ENCODE assay signal across 9 cellular contexts in genomic region chr7:45888185-45888992, GRCh38. TPM values are rescaled to one million over a fixed set of nuclear protein-coding genes. Genes with fewer than 3 reads are reported as not detected.
DNase-seq lines count a peak whose midpoint lies in the region; ATAC-seq and TF ChIP-seq lines count a peak whose summit lies in the region.
"Had no signal": no experiment of that assay in that cellular context is flagged by ENCODE, and none has a peak within 500 bp of the region (broad histone marks: within the 10 kb centered on the region; RNA-seq: fewer than 3 reads in every experiment).

IGFBP1 (plus strand) TSS chr7:45888488; CDS start chr7:45888653, 165 bp downstream.

- H2AFZ ChIP-seq in GM23248 = peak within 1 kb of the TSS; percentile 67

- no peaks in the 10 kb centered on the region for H3K9me2 ChIP-seq in GM23248 (ENCODE audit: insufficient read depth)

- H3K4me1 ChIP-seq in GM23248 (ENCODE audit: insufficient read depth) (peaks cover 9% of the 10 kb centered on the region; the same call in 1 of the 2 replicates), heart left ventricle (peaks cover 0 to 11% (median 5%) of the 10 kb centered on the region in 12 donors)

- peak in 3 of 4 donors; percentile 43 to 55 (median 54) for ATAC-seq in heart left ventricle
- no peak for ATAC-seq in HG02870 (IDR thresholded peaks at IDR 0.05; ENCODE audit: unreplicated experiment)
- no peak for ATAC-seq in GM21360 (IDR thresholded peaks at IDR 0.05; ENCODE audit: unreplicated experiment)

- peak; percentile 70 for DNase-seq in GM23248
- peak; percentile 26 for DNase-seq in WERI-Rb-1
- DNase-seq in heart left ventricle = peak in 1 of 5 donors; percentile 68
- peak; percentile 78 for DNase-seq in renal cortical epithelial cell (ENCODE audit: low read depth)
- DNase-seq in DMS153 (lab: John Stamatoyannopoulos, UW) = no peak
- DNase-seq in erythroblast (lab: John Stamatoyannopoulos, UW) = no peak

- H3K79me2 ChIP-seq in GM23248 (ENCODE audit: insufficient read depth) = no peaks in the 10 kb centered on the region

- TF ChIP-seq CTCF in WERI-Rb-1 (IDR thresholded peaks at IDR 0.05; ENCODE audit: low read depth, low read length) (no peak), heart left ventricle (IDR thresholded peaks at IDR 0.05) (no peak)

- intact Hi-C loops in heart left ventricle (cut with DNase I) = no loop called here

- H3F3A ChIP-seq in GM23248 (ENCODE audit: insufficient read depth) = peaks cover 14% of the 10 kb centered on the region; the same call in 1 of the 2 replicates

- H3K4me3 ChIP-seq in GM23248 (peak within 1 kb of the TSS; percentile 63), WERI-Rb-1 (ENCODE audit: low read depth, low read length) (peak within 1 kb of the TSS; percentile 40), heart left ventricle (peak within 1 kb of the TSS in 11 of 12 donors; percentile 6 to 45 (median 32))

- no peak within 1 kb of the TSS for H3K27ac ChIP-seq in GM23248
- no peak within 1 kb of the TSS for H3K27ac ChIP-seq in WERI-Rb-1
- H3K27ac ChIP-seq in heart left ventricle = no peak within 1 kb of the TSS

- no peaks in the 10 kb centered on the region for H3K27me3 ChIP-seq in GM23248 (replicated peaks; ENCODE audit: insufficient read depth)
- H3K27me3 ChIP-seq in WERI-Rb-1 (ENCODE audit: insufficient read depth, low read depth, severe bottlenecking) = peaks cover 46% of the 10 kb centered on the region
- H3K27me3 ChIP-seq in heart left ventricle = peaks cover 8 to 61% (median 28%) of the 10 kb centered on the region in 9 donors

- TF ChIP-seq POLR2A in heart left ventricle (IDR thresholded peaks at IDR 0.05) = no peak
- no peak for TF ChIP-seq POLR2A in erythroblast (IDR thresholded peaks at IDR 0.05; ENCODE audit: low read length)

- no peaks in the 10 kb centered on the region for H3K9me3 ChIP-seq in GM23248 (ENCODE audit: low read depth)
- no peaks in the 10 kb centered on the region for H3K9me3 ChIP-seq in WERI-Rb-1 (ENCODE audit: severe bottlenecking)
- H3K9me3 ChIP-seq in heart left ventricle = no peaks in the 10 kb centered on the region

- WGBS in GM23248 (ENCODE audit: low coverage in 1 of 2, low lambda C conversion rate in 2 of 2, missing lambda C conversion rate in 2 of 2), 2 experiments = 15 to 16% methylated on average over 58 to 61 of the region's 73 CpGs
- 4 to 13% (median 6%) methylated on average over 24 to 73 of the region's 73 CpGs for WGBS in heart left ventricle, 4 donors

- no peaks in the 10 kb centered on the region for H3K36me3 ChIP-seq in GM23248 (ENCODE audit: low read depth)
- H3K36me3 ChIP-seq in WERI-Rb-1 = no peaks in the 10 kb centered on the region
- no peaks in the 10 kb centered on the region for H3K36me3 ChIP-seq in heart left ventricle

- H3K9ac ChIP-seq in GM23248 = peak within 1 kb of the TSS; percentile 14; the same call in 1 of the 2 replicates

- H4K20me1 ChIP-seq in GM23248 (ENCODE audit: insufficient read depth) = no peaks in the 10 kb centered on the region

- H3K4me2 ChIP-seq in GM23248 (ENCODE audit: unreplicated experiment) = peak within 1 kb of the TSS; percentile 51

- in situ Hi-C loops in GM23248 (cut with MboI) = loop anchor here (25.0 kb wide), 1 partner anchor 1924 kb away; no protein-coding TSS in a partner anchor

RNA-seq across cellular contexts. Expression of gene IGFBP1, which starts in this region (rescaled TPM):
- 1.3 TPM in 1 of 2 replicates, not detected in the other for total RNA-seq in GM23248 (2014; rRNA removed; shearing (Covaris generic))
- polyA plus RNA-seq in GM23248 (2016; fragmentation: Nextera tagmentation; extraction: Ambion mirVana) = 0.34 and 0.50 TPM in 2 replicates
- 1 to 10 TPM in 1 of 9 donors, not detected in 8; 1.8 TPM for total RNA-seq in heart left ventricle
- not detected for polyA plus RNA-seq in heart left ventricle
- 0.15 and 0.17 TPM in 2 replicates for total RNA-seq in renal cortical epithelial cell
- polyA plus RNA-seq: esophagus had no signal

Comparison
In these comparisons a context has a peak if more than half of its experiments do, and no peak if none do; other contexts are left out.
1. Peak in DNase-seq in renal cortical epithelial cell; RNA of the gene not detected or under 1 TPM.
2. DNase-seq: peak in GM23248 (single experiment) and WERI-Rb-1 (single experiment); none in DMS153 (single experiment) and erythroblast (0 of 2).
3. ATAC-seq: peak in heart left ventricle (3 of 4); none in HG02870 (single experiment) and GM21360 (single experiment).
4. Peak in every context shown above with its lines, with median percentiles within 50 percentile points of each other: H3K4me3 ChIP-seq.